Comparison of ENCODE assay signal across 29 cellular contexts in genomic region chr5:161580621-161581020, GRCh38. TPM values are rescaled to one million over a fixed set of nuclear protein-coding genes. Genes with fewer than 3 reads are reported as not detected.
"Had no signal": no experiment of that assay in that cellular context is flagged by ENCODE, and none has a peak within 500 bp of the region (broad histone marks: within the 10 kb centered on the region; RNA-seq: fewer than 3 reads in every experiment).

No MANE protein-coding gene starts in this region.

- H3K9me3 ChIP-seq: neutrophil, pancreas, prostate gland, right lobe of liver, sigmoid colon, stomach, thoracic aorta, thyroid gland, tibial nerve, upper lobe of left lung, vagina had no signal

- H3K27ac ChIP-seq: neutrophil, pancreas, prostate gland, right lobe of liver, sigmoid colon, stomach, thoracic aorta, thyroid gland, tibial nerve, upper lobe of left lung, vagina had no signal

- H3K27me3 Mint-ChIP-seq: natural killer cell treated with Interleukin-12 subunit alpha and Interleukin-12 subunit beta and Interleukin-15 and Interleukin-18, amount 100 ng/mL, for 72 hours; stimulated activated naive B cell treated with anti-CD40 and anti-IgM and Interleukin-4, amounts not matched to agents 10 μg/mL and 1 μg/mL and 100 μg/mL, for 72 hours; stimulated activated naive CD8-positive, alpha-beta T cell treated with anti-CD3 and anti-CD28 coated beads, Interleukin-15, Interleukin-2, amounts not matched to agents 100 ng/mL and 50 ng/mL, for 24 hours had no signal

- H3K27ac Mint-ChIP-seq: natural killer cell treated with Interleukin-12 subunit alpha and Interleukin-12 subunit beta and Interleukin-15 and Interleukin-18, amount 100 ng/mL, for 72 hours; nephron progenitor cell; stimulated activated effector memory CD8-positive, alpha-beta T cell treated with anti-CD3 and anti-CD28 coated beads, Interleukin-12 subunit alpha, Interleukin-12 subunit beta, amount 100 ng/mL, for 72 hours; stimulated activated naive B cell treated with anti-CD40 and anti-IgM and Interleukin-4, amounts not matched to agents 10 μg/mL and 1 μg/mL and 100 μg/mL, for 72 hours; stimulated activated naive CD8-positive, alpha-beta T cell treated with anti-CD3 and anti-CD28 coated beads, Interleukin-15, Interleukin-2, amounts not matched to agents 100 ng/mL and 50 ng/mL, for 24 hours had no signal

- FAIRE-seq: pancreas, small intestine, urothelium cell line had no signal

- H3K36me3 ChIP-seq: neutrophil, pancreas, prostate gland, right lobe of liver, sigmoid colon, stomach, thoracic aorta, thyroid gland, tibial nerve, upper lobe of left lung, vagina had no signal

- H3K4me3 Mint-ChIP-seq: natural killer cell treated with Interleukin-12 subunit alpha and Interleukin-12 subunit beta and Interleukin-15 and Interleukin-18, amount 100 ng/mL, for 72 hours; nephron progenitor cell; neural crest cell; stimulated activated effector memory CD8-positive, alpha-beta T cell treated with anti-CD3 and anti-CD28 coated beads, Interleukin-12 subunit alpha, Interleukin-12 subunit beta, amount 100 ng/mL, for 72 hours; stimulated activated naive B cell treated with anti-CD40 and anti-IgM and Interleukin-4, amounts not matched to agents 10 μg/mL and 1 μg/mL and 100 μg/mL, for 72 hours; stimulated activated naive CD8-positive, alpha-beta T cell treated with anti-CD3 and anti-CD28 coated beads, Interleukin-15, Interleukin-2, amounts not matched to agents 100 ng/mL and 50 ng/mL, for 24 hours had no signal

- H3K4me1 Mint-ChIP-seq: nephron progenitor cell; neural crest cell; stimulated activated effector memory CD8-positive, alpha-beta T cell treated with anti-CD3 and anti-CD28 coated beads, Interleukin-12 subunit alpha, Interleukin-12 subunit beta, amount 100 ng/mL, for 72 hours; stimulated activated naive B cell treated with anti-CD40 and anti-IgM and Interleukin-4, amounts not matched to agents 10 μg/mL and 1 μg/mL and 100 μg/mL, for 72 hours had no signal

- H3K4me1 ChIP-seq: pancreas, prostate gland, right lobe of liver, sigmoid colon, stomach, thyroid gland, tibial nerve, upper lobe of left lung, vagina had no signal

- H3K9me3 Mint-ChIP-seq: natural killer cell treated with Interleukin-12 subunit alpha and Interleukin-12 subunit beta and Interleukin-15 and Interleukin-18, amount 100 ng/mL, for 72 hours; nephron progenitor cell; neural crest cell; stimulated activated effector memory CD8-positive, alpha-beta T cell treated with anti-CD3 and anti-CD28 coated beads, Interleukin-12 subunit alpha, Interleukin-12 subunit beta, amount 100 ng/mL, for 72 hours; stimulated activated naive B cell treated with anti-CD40 and anti-IgM and Interleukin-4, amounts not matched to agents 10 μg/mL and 1 μg/mL and 100 μg/mL, for 72 hours had no signal

- ATAC-seq: natural killer cell treated with Interleukin-12 subunit alpha and Interleukin-12 subunit beta and Interleukin-15 and Interleukin-18, amount 100 ng/mL, for 72 hours; pancreas; right cardiac atrium; right lobe of liver; stimulated activated effector memory CD8-positive, alpha-beta T cell treated with anti-CD3 and anti-CD28 coated beads, Interleukin-12 subunit alpha, Interleukin-12 subunit beta, amount 100 ng/mL, for 72 hours; stimulated activated naive B cell treated with anti-CD40 and anti-IgM and Interleukin-4, amounts not matched to agents 10 μg/mL and 1 μg/mL and 100 μg/mL, for 72 hours had no signal

- H3K36me3 Mint-ChIP-seq: natural killer cell treated with Interleukin-12 subunit alpha and Interleukin-12 subunit beta and Interleukin-15 and Interleukin-18, amount 100 ng/mL, for 72 hours; stimulated activated effector memory CD8-positive, alpha-beta T cell treated with anti-CD3 and anti-CD28 coated beads, Interleukin-12 subunit alpha, Interleukin-12 subunit beta, amount 100 ng/mL, for 72 hours; stimulated activated naive B cell treated with anti-CD40 and anti-IgM and Interleukin-4, amounts not matched to agents 10 μg/mL and 1 μg/mL and 100 μg/mL, for 72 hours had no signal

- H3K4me3 ChIP-seq: pancreas, prostate gland, right lobe of liver, sigmoid colon, stomach, thoracic aorta, thyroid gland, tibial nerve, upper lobe of left lung, vagina had no signal

- DNase-seq: nephron progenitor cell; pancreas; right cardiac atrium; right lobe of liver; sigmoid colon; small intestine; stimulated activated CD4-positive, alpha-beta T cell treated with anti-CD3 and anti-CD28 coated beads, Interleukin-15, amount 100 ng/mL, for 24 hours; stimulated activated CD4-positive, alpha-beta T cell treated with anti-CD3 and anti-CD28 coated beads, Interleukin-2, amount 100 ng/mL, for 24 hours; stimulated activated CD4-positive, alpha-beta T cell treated with anti-CD3 and anti-CD28 coated beads, Interleukin-2, amount 100 ng/mL, for 48 hours; stimulated activated CD4-positive, alpha-beta T cell treated with anti-CD3 and anti-CD28 coated beads, Interleukin-4, amount 100 ng/mL, for 24 hours; stimulated activated naive B cell treated with anti-CD40 and anti-IgM and Interleukin-4, amounts not matched to agents 10 μg/mL and 1 μg/mL and 100 μg/mL, for 72 hours; stimulated activated naive CD4-positive, alpha-beta T cell treated with Interleukin-2 at 50 U/mL for 16 hours; stomach; thyroid gland; trophoblast cell; upper lobe of left lung had no signal

RNA-seq across cellular contexts. Expression of gene GABRB2, which starts 34.1 kb away (rescaled TPM):
- total RNA-seq: natural killer cell treated with Interleukin-12 subunit alpha and Interleukin-12 subunit beta and Interleukin-15 and Interleukin-18, amount 100 ng/mL, for 72 hours; osteocyte; pulmonary artery endothelial cell; renal cortical epithelial cell; right lobe of liver had no signal
